In genomic region chr12:67853204-67853603, GRCh38 we compare ENCODE assay signal across 20 cellular contexts.
A peak's percentile ranks its signal among the peaks of the same experiment; 100 is the strongest.
DNase-seq lines count a peak whose midpoint lies in the region; ATAC-seq and TF ChIP-seq lines count a peak whose summit lies in the region.
"Had no signal": no experiment of that assay in that cellular context is flagged by ENCODE, and none has a peak within 500 bp of the region (broad histone marks: within the 10 kb centered on the region; RNA-seq: fewer than 3 reads in every experiment).

No MANE protein-coding gene starts in this region.

- TF ChIP-seq POLR2A in gastroesophageal sphincter (IDR thresholded peaks at IDR 0.05), result no peak

- H3K27me3 ChIP-seq in gastroesophageal sphincter (no peaks in the 10 kb centered on the region), smooth muscle cell (ENCODE audit: low read depth) (no peaks in the 10 kb centered on the region)
- H3K27me3 ChIP-seq: BLaER1, body of pancreas, gastrocnemius medialis, tibial artery had no signal

- TF ChIP-seq EP300 in gastroesophageal sphincter (IDR thresholded peaks at IDR 0.05), result no peak

- H3K36me3 ChIP-seq in gastroesophageal sphincter, result no peaks in the 10 kb centered on the region
- H3K36me3 ChIP-seq in smooth muscle cell (ENCODE audit: low read depth), result no peaks in the 10 kb centered on the region
- H3K36me3 ChIP-seq: BLaER1, gastrocnemius medialis, tibial artery had no signal

- H3K36me3 Mint-ChIP-seq in effector memory CD8-positive, alpha-beta T cell (ENCODE audit: insufficient read depth), result no peaks in the 10 kb centered on the region
- H3K36me3 Mint-ChIP-seq: activated naive CD4-positive, alpha-beta T cell treated with anti-CD3 and anti-CD28 coated beads, Interleukin-2, amount 50 U/mL, for 24 hours had no signal

- no peaks in the 10 kb centered on the region for H4K20me1 ChIP-seq in smooth muscle cell (ENCODE audit: low read depth)
- H4K20me1 ChIP-seq: BLaER1 had no signal

- H3K4me3 ChIP-seq in astrocyte of the spinal cord (ENCODE audit: low read depth, low read length) (no peak overlapping the region), gastroesophageal sphincter (no peak overlapping the region), smooth muscle cell (no peak overlapping the region)
- H3K4me3 ChIP-seq: BLaER1, body of pancreas, gastrocnemius medialis, tibial artery had no signal

- no peaks in the 10 kb centered on the region for H3K9me3 Mint-ChIP-seq in effector memory CD8-positive, alpha-beta T cell
- H3K9me3 Mint-ChIP-seq: activated naive CD4-positive, alpha-beta T cell treated with anti-CD3 and anti-CD28 coated beads, Interleukin-2, amount 50 U/mL, for 24 hours; activated T-helper 1 cell treated with anti-CD3 and anti-CD28 coated beads, Interleukin-12 subunit alpha, Interleukin-12 subunit beta, Interleukin-2, Interleukin-4 antibody, amounts not matched to agents 30 ng/mL and 10 ng/mL and 1 ng/mL, durations not matched to agents 14 hours and 24 hours and 36 hours had no signal

- no peak overlapping the region for H3K4me2 ChIP-seq in smooth muscle cell
- H3K4me2 ChIP-seq: BLaER1 had no signal

- TF ChIP-seq CTCF in astrocyte of the spinal cord (IDR thresholded peaks at IDR 0.05; ENCODE audit: low read depth, low read length) (no peak), gastroesophageal sphincter (IDR thresholded peaks at IDR 0.05) (peak in 1 of 4 experiments; percentile 6), smooth muscle cell (IDR thresholded peaks at IDR 0.05; ENCODE audit: borderline replicate concordance, insufficient read depth, poor library complexity, severe bottlenecking) (no peak)

- no peaks in the 10 kb centered on the region for H3K79me2 ChIP-seq in smooth muscle cell (ENCODE audit: low read depth)

- H3K4me1 ChIP-seq in gastroesophageal sphincter, result peaks cover 0 to 25% (median 0%) of the 10 kb centered on the region in 3 donors
- H3K4me1 ChIP-seq in smooth muscle cell (ENCODE audit: low read depth), result no peaks in the 10 kb centered on the region
- H3K4me1 ChIP-seq: BLaER1, body of pancreas had no signal

- H3K27me3 Mint-ChIP-seq in effector memory CD8-positive, alpha-beta T cell, result peaks cover 0 to 8% of the 10 kb centered on the region in 2 donors
- H3K27me3 Mint-ChIP-seq: activated CD4-positive, alpha-beta T cell treated with anti-CD3 and anti-CD28 coated beads for 36 hours; activated naive CD4-positive, alpha-beta T cell treated with anti-CD3 and anti-CD28 coated beads, Interleukin-2, amount 50 U/mL, for 24 hours had no signal

- H3K9me3 ChIP-seq in gastroesophageal sphincter, result no peaks in the 10 kb centered on the region
- no peaks in the 10 kb centered on the region for H3K9me3 ChIP-seq in smooth muscle cell (replicated peaks; ENCODE audit: low read depth)
- H3K9me3 ChIP-seq: body of pancreas, gastrocnemius medialis, tibial artery had no signal

- H3K4me1 Mint-ChIP-seq in effector memory CD8-positive, alpha-beta T cell (ENCODE audit: low read depth in 2 of 2), result no peaks in the 10 kb centered on the region
- H3K4me1 Mint-ChIP-seq: activated CD4-positive, alpha-beta T cell treated with anti-CD3 and anti-CD28 coated beads for 36 hours; activated naive CD4-positive, alpha-beta T cell treated with anti-CD3 and anti-CD28 coated beads, Interleukin-2, amount 50 U/mL, for 24 hours; nephron progenitor cell had no signal

- peak; percentile 71 for DNase-seq in EH (ENCODE audit: low read depth)
- DNase-seq in astrocyte of the spinal cord (ENCODE audit: low read depth, low spot score), result peak; percentile 19
- DNase-seq in smooth muscle cell (lab: John Stamatoyannopoulos, UW; ENCODE audit: unreplicated experiment), result no peak
- no peak for DNase-seq in SW 1271 (lab: John Stamatoyannopoulos, UW)
- DNase-seq in effector memory CD8-positive, alpha-beta T cell, result no peak
- DNase-seq: activated CD4-positive, alpha-beta T cell treated with anti-CD3 and anti-CD28 coated beads for 36 hours; body of pancreas; gastrocnemius medialis; NCI-H146; NCI-H2171; nephron progenitor cell; stimulated activated CD4-positive, alpha-beta T cell treated with anti-CD3 and anti-CD28 coated beads, Interleukin-2, amount 100 ng/mL, for 24 hours; stimulated activated naive CD4-positive, alpha-beta T cell; tibial artery had no signal

- no peak overlapping the region for H3K9ac ChIP-seq in smooth muscle cell (ENCODE audit: low read depth)
- H3K9ac ChIP-seq: BLaER1 had no signal

- ATAC-seq in gastroesophageal sphincter, result peak; percentile 58
- no peak for ATAC-seq in GM19351 (IDR thresholded peaks at IDR 0.05; ENCODE audit: unreplicated experiment)
- no peak for ATAC-seq in effector memory CD8-positive, alpha-beta T cell (replicated peaks)
- ATAC-seq: activated CD4-positive, alpha-beta T cell treated with anti-CD3 and anti-CD28 coated beads for 36 hours; body of pancreas; gastrocnemius medialis had no signal

- H3F3A ChIP-seq in smooth muscle cell (ENCODE audit: low read depth), result peaks cover 5% of the 10 kb centered on the region

- H3K27ac Mint-ChIP-seq in effector memory CD8-positive, alpha-beta T cell, result no peak overlapping the region
- H3K27ac Mint-ChIP-seq: activated CD4-positive, alpha-beta T cell treated with anti-CD3 and anti-CD28 coated beads for 36 hours; activated naive CD4-positive, alpha-beta T cell treated with anti-CD3 and anti-CD28 coated beads, Interleukin-2, amount 50 U/mL, for 24 hours; activated T-helper 1 cell treated with anti-CD3 and anti-CD28 coated beads, Interleukin-12 subunit alpha, Interleukin-12 subunit beta, Interleukin-2, Interleukin-4 antibody, amounts not matched to agents 30 ng/mL and 10 ng/mL and 1 ng/mL, durations not matched to agents 14 hours and 24 hours and 36 hours; nephron progenitor cell had no signal

- H2AFZ ChIP-seq in smooth muscle cell (ENCODE audit: low read depth), result peak overlapping the region; percentile 55

- in situ Hi-C loops in astrocyte of the spinal cord (cut with HindIII; ENCODE audit: low sequenced_read_pairs), result no loop called here

- peak overlapping the region; percentile 19 to 72 (median 58) for H3K27ac ChIP-seq in gastroesophageal sphincter
- peak overlapping the region; percentile 42 for H3K27ac ChIP-seq in smooth muscle cell (ENCODE audit: low read depth)
- H3K27ac ChIP-seq: BLaER1, body of pancreas, gastrocnemius medialis, HL-60 had no signal

- 25 to 27% methylated on average over 3 of the region's 3 CpGs for WGBS in gastroesophageal sphincter (ENCODE audit: low coverage in 1 of 2), 2 donors
- WGBS in smooth muscle cell (ENCODE audit: low lambda C conversion rate), result 63% methylated on average over 3 of the region's 3 CpGs

- H3K4me3 Mint-ChIP-seq in effector memory CD8-positive, alpha-beta T cell, result no peak overlapping the region
- H3K4me3 Mint-ChIP-seq: activated CD4-positive, alpha-beta T cell treated with anti-CD3 and anti-CD28 coated beads for 36 hours; activated naive CD4-positive, alpha-beta T cell treated with anti-CD3 and anti-CD28 coated beads, Interleukin-2, amount 50 U/mL, for 24 hours; activated T-helper 1 cell treated with anti-CD3 and anti-CD28 coated beads, Interleukin-12 subunit alpha, Interleukin-12 subunit beta, Interleukin-2, Interleukin-4 antibody, amounts not matched to agents 30 ng/mL and 10 ng/mL and 1 ng/mL, durations not matched to agents 14 hours and 24 hours and 36 hours; nephron progenitor cell had no signal

Comparison
In these comparisons a context has a peak if more than half of its experiments do, and no peak if none do; other contexts are left out.
1. DNase-seq: peak in EH (single experiment) and astrocyte of the spinal cord (single experiment); none in smooth muscle cell (single experiment), SW 1271 (0 of 2) and effector memory CD8-positive, alpha-beta T cell (0 of 3).